Comparison of ENCODE assay signal across 9 cellular contexts in genomic region chr19:18593367-18594095, GRCh38. TPM values are rescaled to one million over a fixed set of nuclear protein-coding genes. Genes with fewer than 3 reads are reported as not detected.
DNase-seq lines count a peak whose midpoint lies in the region; ATAC-seq and TF ChIP-seq lines count a peak whose summit lies in the region.
"Had no signal": no experiment of that assay in that cellular context is flagged by ENCODE, and none has a peak within 500 bp of the region (broad histone marks: within the 10 kb centered on the region; RNA-seq: fewer than 3 reads in every experiment).

No MANE protein-coding gene starts in this region.

- H3K27ac ChIP-seq in PC-9, result no peak overlapping the region

- peaks cover 23% of the 10 kb centered on the region for H3K36me3 Mint-ChIP-seq in activated CD4-positive, alpha-beta T cell treated with anti-CD3 and anti-CD28 coated beads, Interleukin-2, amount 10 ng/mL, durations not matched to agents 24 days and 14 days (ENCODE audit: low read depth)
- peaks cover 34% of the 10 kb centered on the region for H3K36me3 Mint-ChIP-seq in stimulated activated effector memory CD8-positive, alpha-beta T cell treated with anti-CD3 and anti-CD28 coated beads, Interleukin-12 subunit alpha, Interleukin-12 subunit beta, amount 100 ng/mL, for 72 hours

- H3F3A ChIP-seq in PC-9 (ENCODE audit: insufficient read depth, low read depth), result peaks cover 49% of the 10 kb centered on the region; the same call in 1 of the 2 replicates

- POLR2A ChIA-PET in PC-9 (lab: Charles Lee; ENCODE audit: unreplicated experiment), result interaction anchor here (0.6 kb wide), 1 partner anchor 17 kb away, joined by 7 read pairs; no protein-coding TSS in a partner anchor

- H4K20me1 ChIP-seq in PC-9 (ENCODE audit: insufficient read depth), result no peaks in the 10 kb centered on the region

- no peak overlapping the region for H3K27ac Mint-ChIP-seq in activated CD4-positive, alpha-beta T cell treated with anti-CD3 and anti-CD28 coated beads, Interleukin-2, amount 10 ng/mL, durations not matched to agents 24 days and 14 days
- H3K27ac Mint-ChIP-seq in stimulated activated effector memory CD8-positive, alpha-beta T cell treated with anti-CD3 and anti-CD28 coated beads, Interleukin-12 subunit alpha, Interleukin-12 subunit beta, amount 100 ng/mL, for 72 hours, result no peak overlapping the region
- H3K27ac Mint-ChIP-seq: CD14-positive monocyte had no signal

- TF ChIP-seq CTCF in PC-9 (conservative IDR thresholded peaks at IDR 0.05) (no peak), fibroblast of mammary gland (conservative IDR thresholded peaks at IDR 0.05; ENCODE audit: control insufficient read depth, insufficient read depth, low read depth, low read length) (no peak)

- peaks cover 14% of the 10 kb centered on the region; the same call in 1 of the 2 replicates for H3K79me2 ChIP-seq in PC-9 (ENCODE audit: low read depth)

- H3K9me3 Mint-ChIP-seq in activated CD4-positive, alpha-beta T cell treated with anti-CD3 and anti-CD28 coated beads, Interleukin-2, amount 10 ng/mL, durations not matched to agents 24 days and 14 days, result no peaks in the 10 kb centered on the region
- no peaks in the 10 kb centered on the region for H3K9me3 Mint-ChIP-seq in stimulated activated effector memory CD8-positive, alpha-beta T cell treated with anti-CD3 and anti-CD28 coated beads, Interleukin-12 subunit alpha, Interleukin-12 subunit beta, amount 100 ng/mL, for 72 hours

- intact Hi-C loops in activated CD4-positive, alpha-beta T cell treated with anti-CD3 and anti-CD28 coated beads, Interleukin-2, amount 10 ng/mL, durations not matched to agents 24 days and 14 days (cut with micrococcal nuclease), result no loop called here
- intact Hi-C loops in PC-9 (cut with micrococcal nuclease; ENCODE audit: unreplicated experiment), result loop anchor here (5.0 kb wide), 1 partner anchor 254 kb away; no protein-coding TSS in a partner anchor

- no peak overlapping the region for H2AFZ ChIP-seq in PC-9

- no peaks in the 10 kb centered on the region for H3K27me3 ChIP-seq in PC-9 (ENCODE audit: insufficient read depth, low read depth)

- no peaks in the 10 kb centered on the region for H3K9me2 ChIP-seq in PC-9 (ENCODE audit: insufficient read depth)

- peak overlapping the region; percentile 80 for H3K4me2 ChIP-seq in PC-9

- peak overlapping the region; percentile 36 for H3K4me3 Mint-ChIP-seq in activated CD4-positive, alpha-beta T cell treated with anti-CD3 and anti-CD28 coated beads, Interleukin-2, amount 10 ng/mL, durations not matched to agents 24 days and 14 days
- peak overlapping the region; percentile 74 for H3K4me3 Mint-ChIP-seq in stimulated activated effector memory CD8-positive, alpha-beta T cell treated with anti-CD3 and anti-CD28 coated beads, Interleukin-12 subunit alpha, Interleukin-12 subunit beta, amount 100 ng/mL, for 72 hours

- ATAC-seq in stimulated activated effector memory CD8-positive, alpha-beta T cell treated with anti-CD3 and anti-CD28 coated beads, Interleukin-12 subunit alpha, Interleukin-12 subunit beta, amount 100 ng/mL, for 72 hours, result no peak

- H3K27me3 Mint-ChIP-seq in activated CD4-positive, alpha-beta T cell treated with anti-CD3 and anti-CD28 coated beads, Interleukin-2, amount 10 ng/mL, durations not matched to agents 24 days and 14 days, result peaks cover 17% of the 10 kb centered on the region

- DNase-seq in activated CD4-positive, alpha-beta T cell treated with anti-CD3 and anti-CD28 coated beads, Interleukin-2, amount 10 ng/mL, durations not matched to agents 24 days and 14 days, result no peak
- no peak for DNase-seq in activated CD4-positive, alpha-beta T cell treated with anti-CD3 and anti-CD28 coated beads, Interleukin-2, amount 50 U/mL, for 1 hour
- no peak for DNase-seq in PC-9
- DNase-seq in fibroblast of mammary gland (ENCODE audit: low read depth), result no peak
- DNase-seq in stimulated activated effector memory CD8-positive, alpha-beta T cell treated with anti-CD3 and anti-CD28 coated beads, Interleukin-12 subunit alpha, Interleukin-12 subunit beta, amount 100 ng/mL, for 72 hours (ENCODE audit: low spot score in 2 of 2), result peak in 1 of 2 donors; percentile 50
- no peak for DNase-seq in T-helper 9 cell
- no peak for DNase-seq in MV-4-11 (lab: John Stamatoyannopoulos, UW)
- DNase-seq in NCI-H2081 (lab: John Stamatoyannopoulos, UW), result no peak

- CTCF ChIA-PET in PC-9 (lab: Charles Lee), result interaction anchor here (0.8 to 1.6 kb wide), 2 partner anchors 86 to 254 kb away, joined by 3 to 6 read pairs; no protein-coding TSS in a partner anchor

- no peaks in the 10 kb centered on the region; the same call in 1 of the 2 replicates for H3K36me3 ChIP-seq in PC-9 (ENCODE audit: low read depth)

- no TSS peak for BruUV-seq in PC-9 (replicated peaks; lab: Mats Ljungman, UMichigan)

- H3K4me3 ChIP-seq in PC-9, result no peak overlapping the region
- peak overlapping the region; percentile 27 for H3K4me3 ChIP-seq in fibroblast of mammary gland (ENCODE audit: control insufficient read depth, low read depth, low read length)

- peaks cover 13% of the 10 kb centered on the region; the same call in 1 of the 2 replicates for H3K4me1 ChIP-seq in PC-9 (replicated peaks; ENCODE audit: insufficient read depth)

- peaks cover 10% of the 10 kb centered on the region for H3K4me1 Mint-ChIP-seq in activated CD4-positive, alpha-beta T cell treated with anti-CD3 and anti-CD28 coated beads, Interleukin-2, amount 10 ng/mL, durations not matched to agents 24 days and 14 days
- peaks cover 39% of the 10 kb centered on the region for H3K4me1 Mint-ChIP-seq in stimulated activated effector memory CD8-positive, alpha-beta T cell treated with anti-CD3 and anti-CD28 coated beads, Interleukin-12 subunit alpha, Interleukin-12 subunit beta, amount 100 ng/mL, for 72 hours

- no peaks in the 10 kb centered on the region for H3K9me3 ChIP-seq in PC-9 (ENCODE audit: insufficient read depth, low read depth)

RNA-seq across cellular contexts. Expression of gene REX1BD, which starts 4.9 kb away (rescaled TPM):
- total RNA-seq in activated CD4-positive, alpha-beta T cell treated with anti-CD3 and anti-CD28 coated beads, Interleukin-2, amount 10 ng/mL, durations not matched to agents 24 days and 14 days, result 130 and 138 TPM in 2 replicates
- 44.8 and 64.3 TPM in 2 replicates for total RNA-seq in PC-9 (2021)

RNA-seq across cellular contexts. Expression of gene CRLF1, which starts 13.1 kb away (rescaled TPM):
- total RNA-seq in activated CD4-positive, alpha-beta T cell treated with anti-CD3 and anti-CD28 coated beads, Interleukin-2, amount 10 ng/mL, durations not matched to agents 24 days and 14 days, result not detected in 2 replicates
- 0.46 and 2.8 TPM in 2 replicates for total RNA-seq in PC-9 (2021)

RNA-seq across cellular contexts. Expression of gene TMEM59L, which starts 19.1 kb away (rescaled TPM):
- not detected in 2 replicates for total RNA-seq in activated CD4-positive, alpha-beta T cell treated with anti-CD3 and anti-CD28 coated beads, Interleukin-2, amount 10 ng/mL, durations not matched to agents 24 days and 14 days
- total RNA-seq in PC-9 (2021), result 0.65 and 2.5 TPM in 2 replicates

RNA-seq across cellular contexts. Expression of gene UBA52, which starts 21.9 kb away (rescaled TPM):
- 1,581 and 1,604 TPM in 2 replicates for total RNA-seq in activated CD4-positive, alpha-beta T cell treated with anti-CD3 and anti-CD28 coated beads, Interleukin-2, amount 10 ng/mL, durations not matched to agents 24 days and 14 days
- 1,141 and 1,151 TPM in 2 replicates for total RNA-seq in PC-9 (2021)

RNA-seq across cellular contexts. Expression of gene KXD1, which starts 35.9 kb away (rescaled TPM):
- total RNA-seq in activated CD4-positive, alpha-beta T cell treated with anti-CD3 and anti-CD28 coated beads, Interleukin-2, amount 10 ng/mL, durations not matched to agents 24 days and 14 days, result 124 and 134 TPM in 2 replicates
- 97.0 and 101 TPM in 2 replicates for total RNA-seq in PC-9 (2021)
